25 cellular contexts compared by ENCODE assay signal in genomic region chr12:76216585-76217472, GRCh38.
A peak's percentile ranks its signal among the peaks of the same experiment; 100 is the strongest.
DNase-seq lines count a peak whose midpoint lies in the region; FAIRE-seq and TF ChIP-seq lines count a peak whose summit lies in the region.
"Had no signal": no experiment of that assay in that cellular context is flagged by ENCODE, and none has a peak within 500 bp of the region (broad histone marks: within the 10 kb centered on the region; RNA-seq: fewer than 3 reads in every experiment).

No MANE protein-coding gene starts in this region.

- H3K4me1 Mint-ChIP-seq in endodermal cell (no peaks in the 10 kb centered on the region), HFFc6 (ENCODE audit: low read depth) (peaks cover 5% of the 10 kb centered on the region; the same call in 1 of the 2 replicates), mesothelial cell of epicardium (no peaks in the 10 kb centered on the region)
- H3K4me1 Mint-ChIP-seq: stimulated activated naive CD8-positive, alpha-beta T cell treated with anti-CD3 and anti-CD28 coated beads, Interleukin-15, amount 100 ng/mL, for 72 hours; T-helper 17 cell had no signal

- TF ChIP-seq CTCF in HEK293 (tag by site-specific recombination; IDR thresholded peaks at IDR 0.05) (no peak), endodermal cell (conservative IDR thresholded peaks at IDR 0.05) (no peak), left ventricle myocardium inferior (IDR thresholded peaks at IDR 0.05; ENCODE audit: borderline replicate concordance) (no peak), HFFc6 (IDR thresholded peaks at IDR 0.05) (no peak), mesothelial cell of epicardium (IDR thresholded peaks at IDR 0.05; ENCODE audit: unreplicated experiment) (no peak)

- intact Hi-C loops in left ventricle myocardium inferior (cut with micrococcal nuclease) = no loop called here

- H3K4me1 ChIP-seq in HEK293 (ENCODE audit: control insufficient read depth, insufficient read depth, low read length) (no peaks in the 10 kb centered on the region), endodermal cell (ENCODE audit: control insufficient read depth, insufficient read depth, low read length) (no peaks in the 10 kb centered on the region), left ventricle myocardium inferior (no peaks in the 10 kb centered on the region)
- H3K4me1 ChIP-seq: SJCRH30, thyroid gland had no signal

- H3K9ac ChIP-seq in endodermal cell (ENCODE audit: extremely low read depth, low read length, poor library complexity, severe bottlenecking) = no peak overlapping the region

- no peak overlapping the region for H3K27ac ChIP-seq in HEK293 (ENCODE audit: extremely low read depth, low read depth, low read length)
- peak overlapping the region; percentile 32 for H3K27ac ChIP-seq in endodermal cell (ENCODE audit: low read depth, low read length)
- no peak overlapping the region for H3K27ac ChIP-seq in left ventricle myocardium inferior (replicated peaks)
- H3K27ac ChIP-seq: C4-2B, coronary artery, esophagus muscularis mucosa, SJCRH30, thyroid gland, WERI-Rb-1 had no signal

- H3K4me3 Mint-ChIP-seq in endodermal cell (no peak overlapping the region), HFFc6 (no peak overlapping the region), mesothelial cell of epicardium (no peak overlapping the region)
- H3K4me3 Mint-ChIP-seq: activated CD4-positive, alpha-beta memory T cell treated with anti-CD3 and anti-CD28 coated beads for 36 hours; stimulated activated naive CD8-positive, alpha-beta T cell treated with anti-CD3 and anti-CD28 coated beads, Interleukin-15, amount 100 ng/mL, for 72 hours; T-helper 17 cell had no signal

- CTCF ChIA-PET in HEK293 (lab: Yijun Ruan, JAX) = interaction anchor here (0.6 to 0.7 kb wide), 3 partner anchors 8 to 237 kb away, joined by 3 to 4 read pairs (median 3); no protein-coding TSS in a partner anchor

- H3K27me3 ChIP-seq in endodermal cell (ENCODE audit: control insufficient read depth, insufficient read depth, low read length, poor library complexity, severe bottlenecking) (no peaks in the 10 kb centered on the region), left ventricle myocardium inferior (ENCODE audit: low read depth) (peaks cover 6% of the 10 kb centered on the region)
- H3K27me3 ChIP-seq: esophagus muscularis mucosa, SJCRH30, thyroid gland had no signal

- DNase-seq in GM12891 (ENCODE audit: insufficient read length, low spot score) (no peak), UCSD-AML1 (lab: John Stamatoyannopoulos, UW; ENCODE audit: unreplicated experiment) (peak; percentile 9), endodermal cell (no peak), iPS-NIHi7 (ENCODE audit: extremely low spot score) (no peak), left ventricle myocardium inferior (no peak), HFFc6 (no peak), mesothelial cell of epicardium (ENCODE audit: low spot score in 2 of 2, unreplicated experiment in 2 of 2) (no peak)
- DNase-seq: activated CD4-positive, alpha-beta memory T cell treated with anti-CD3 and anti-CD28 coated beads for 36 hours; activated gamma-delta T cell; islet precursor cell; NCI-H1436 treated with DMSO at 0.1 percent for 48 hours; NCI-H2107; NCI-H510A treated with DMSO at 0.1 percent for 48 hours; NK-92 treated with Interleukin-12 subunit alpha and Interleukin-12 subunit beta, amount 100 ng/mL, for 24 hours; SJCRH30; stimulated activated CD4-positive, alpha-beta T cell treated with anti-CD3 and anti-CD28 coated beads, Interleukin-15, amount 100 ng/mL, for 24 hours; stimulated activated naive CD8-positive, alpha-beta T cell treated with anti-CD3 and anti-CD28 coated beads, Interleukin-15, amount 100 ng/mL, for 72 hours; T-helper 17 cell; thyroid gland; WERI-Rb-1 had no signal

- H3K4me3 ChIP-seq in HEK293 (ENCODE audit: low read depth, low read length) (no peak overlapping the region), endodermal cell (ENCODE audit: low read length) (no peak overlapping the region), left ventricle myocardium inferior (no peak overlapping the region)
- H3K4me3 ChIP-seq: coronary artery, esophagus muscularis mucosa, SJCRH30, thyroid gland had no signal

- 80 to 88% methylated on average over 3 to 7 of the region's 8 CpGs for WGBS in endodermal cell (ENCODE audit: insufficient coverage in 1 of 2, insufficient read length in 1 of 2), 2 experiments

- H3K36me3 ChIP-seq in HEK293 (ENCODE audit: control insufficient read depth in 2 of 2, insufficient read depth in 1 of 2, low read length in 2 of 2) = no peaks in the 10 kb centered on the region
- H3K36me3 ChIP-seq in endodermal cell (ENCODE audit: control insufficient read depth, insufficient read depth, low read length) = no peaks in the 10 kb centered on the region
- no peaks in the 10 kb centered on the region for H3K36me3 ChIP-seq in left ventricle myocardium inferior
- H3K36me3 ChIP-seq: esophagus muscularis mucosa, SJCRH30, thyroid gland, WERI-Rb-1 had no signal

- FAIRE-seq in GM12891 (lab: Jason Lieb, UNC) = peak; percentile 20
- FAIRE-seq: GM12892 had no signal

- TF ChIP-seq POLR2A in GM12891 (IDR thresholded peaks at IDR 0.05; ENCODE audit: low read depth, low read length) = no peak

- H3K27ac Mint-ChIP-seq in endodermal cell (no peak overlapping the region), HFFc6 (no peak overlapping the region), mesothelial cell of epicardium (no peak overlapping the region)
- H3K27ac Mint-ChIP-seq: activated CD4-positive, alpha-beta memory T cell treated with anti-CD3 and anti-CD28 coated beads for 36 hours; T-helper 17 cell had no signal

- H3K9me3 Mint-ChIP-seq in endodermal cell (no peaks in the 10 kb centered on the region), HFFc6 (no peaks in the 10 kb centered on the region), mesothelial cell of epicardium (no peaks in the 10 kb centered on the region)
- H3K9me3 Mint-ChIP-seq: activated CD4-positive, alpha-beta memory T cell treated with anti-CD3 and anti-CD28 coated beads for 36 hours; stimulated activated naive CD8-positive, alpha-beta T cell treated with anti-CD3 and anti-CD28 coated beads, Interleukin-15, amount 100 ng/mL, for 72 hours had no signal

- H3K9me3 ChIP-seq in HEK293 (ENCODE audit: control insufficient read depth, insufficient read depth, low read depth, low read length) (no peaks in the 10 kb centered on the region), endodermal cell (ENCODE audit: control insufficient read depth, low read length) (no peaks in the 10 kb centered on the region), left ventricle myocardium inferior (replicated peaks) (no peaks in the 10 kb centered on the region)
- H3K9me3 ChIP-seq: esophagus muscularis mucosa, SJCRH30, thyroid gland had no signal

- H3K36me3 Mint-ChIP-seq in endodermal cell (ENCODE audit: low read depth) = no peaks in the 10 kb centered on the region
- no peaks in the 10 kb centered on the region for H3K36me3 Mint-ChIP-seq in HFFc6 (ENCODE audit: low read depth)
- H3K36me3 Mint-ChIP-seq in mesothelial cell of epicardium = no peaks in the 10 kb centered on the region
- H3K36me3 Mint-ChIP-seq: activated CD4-positive, alpha-beta memory T cell treated with anti-CD3 and anti-CD28 coated beads for 36 hours had no signal

- H3K27me3 Mint-ChIP-seq in endodermal cell (ENCODE audit: insufficient read depth) (no peaks in the 10 kb centered on the region), HFFc6 (ENCODE audit: insufficient read depth) (no peaks in the 10 kb centered on the region; the same call in none of the 2 replicates), mesothelial cell of epicardium (ENCODE audit: low read depth) (no peaks in the 10 kb centered on the region)
- H3K27me3 Mint-ChIP-seq: activated CD4-positive, alpha-beta memory T cell treated with anti-CD3 and anti-CD28 coated beads for 36 hours; T-helper 17 cell had no signal

- POLR2A ChIA-PET in HEK293 (lab: Yijun Ruan, JAX) = no interaction called here

TF ChIP-seq in GM12891, 5 proteins besides CTCF, POLR2A, EP300 and RAD21:
- TF ChIP-seq POLR2AphosphoS5 (IDR thresholded peaks at IDR 0.05; ENCODE audit: low read depth, low read length) (no peak), TAF1 (IDR thresholded peaks at IDR 0.05; ENCODE audit: low read depth, low read length) (no peak), SPI1 (IDR thresholded peaks at IDR 0.05; ENCODE audit: low read depth, low read length) (peak; percentile 79), POU2F2 (IDR thresholded peaks at IDR 0.05; ENCODE audit: low read depth, low read length) (no peak), PAX5 (IDR thresholded peaks at IDR 0.05; ENCODE audit: insufficient read depth, low read length, severe bottlenecking) (no peak)

TF ChIP-seq in HEK293, 187 proteins besides CTCF, POLR2A, EP300 and RAD21:
- TF ChIP-seq KLF7 (tag by site-specific recombination; IDR thresholded peaks at IDR 0.05; ENCODE audit: borderline replicate concordance) (no peak), ZNF664 (tag by site-specific recombination; IDR thresholded peaks at IDR 0.05) (no peak), ZFHX2 (tag by site-specific recombination; conservative IDR thresholded peaks at IDR 0.05) (0 out of 2 replicates have a peak, but pooled peaks have one; percentile 11), ZNF843 (tag by site-specific recombination; IDR thresholded peaks at IDR 0.05) (no peak), ZNF704 (tag by site-specific recombination; IDR thresholded peaks at IDR 0.05) (no peak), ZNF174 (tag by site-specific recombination; IDR thresholded peaks at IDR 0.05) (no peak), ZNF354C (tag by site-specific recombination; IDR thresholded peaks at IDR 0.05; ENCODE audit: borderline replicate concordance, low read depth) (no peak), GLIS2 (tag by site-specific recombination; IDR thresholded peaks at IDR 0.05) (no peak)
